8 cellular contexts compared by ENCODE assay signal in genomic region chrX:149504226-149504914, GRCh38. TPM values are rescaled to one million over a fixed set of nuclear protein-coding genes. Genes with fewer than 3 reads are reported as not detected.
DNase-seq lines count a peak whose midpoint lies in the region; ATAC-seq and TF ChIP-seq lines count a peak whose summit lies in the region.

No MANE protein-coding gene starts in this region.

- no peaks in the 10 kb centered on the region for H3K27me3 ChIP-seq in CD4-positive, CD25-positive, alpha-beta regulatory T cell (ENCODE audit: control insufficient read depth, insufficient read depth, low read length)
- 0 out of 2 replicates have a peak, but pooled peaks cover 5% of the 10 kb centered on the region for H3K27me3 ChIP-seq in SK-N-SH (ENCODE audit: insufficient read depth)

- peaks cover 30% of the 10 kb centered on the region for H3K4me1 ChIP-seq in CD4-positive, CD25-positive, alpha-beta regulatory T cell (ENCODE audit: control insufficient read depth, insufficient read depth, low read length, poor library complexity, severe bottlenecking)
- peaks cover 0 to 10% of the 10 kb centered on the region in 2 experiments; a peak in 1 of 4 replicates for H3K4me1 ChIP-seq in SK-N-SH (ENCODE audit: control insufficient read depth in 1 of 2, insufficient read depth in 2 of 2, low read depth in 1 of 2, low read length in 1 of 2)

- H3K27ac Mint-ChIP-seq in CD4-positive, CD25-positive, alpha-beta regulatory T cell, result peak overlapping the region; percentile 94 to 99 (median 99)

- WGBS in SK-N-SH (ENCODE audit: low lambda C conversion rate), result 7% methylated on average over 9 of the region's 10 CpGs

- ATAC-seq in CD4-positive, CD25-positive, alpha-beta regulatory T cell (ENCODE audit: low read depth in 2 of 2), result peak; percentile 62 to 67
- ATAC-seq in GM19328 (IDR thresholded peaks at IDR 0.05; ENCODE audit: unreplicated experiment) (peak; percentile 25), HG03460 (IDR thresholded peaks at IDR 0.05; ENCODE audit: unreplicated experiment) (peak; percentile 47)

- POLR2A ChIA-PET in SK-N-SH (lab: Yijun Ruan, JAX), result interaction anchor here (1.3 to 2.7 kb wide), 2 partner anchors 17 to 36 kb away, joined by 8 to 18 read pairs; partner anchors contain the start of gene EOLA1

- peak overlapping the region; percentile 95 for H3K4me3 ChIP-seq in CD4-positive, CD25-positive, alpha-beta regulatory T cell (ENCODE audit: low read depth, low read length)
- H3K4me3 ChIP-seq in SK-N-SH (ENCODE audit: low read depth in 2 of 2, low read length in 1 of 2), result peak overlapping the region; percentile 58 to 71
- H3K4me3 ChIP-seq in iPS-18c (ENCODE audit: insufficient read depth, low read depth, low read length), result peak overlapping the region; percentile 40

- peaks cover 10 to 45% (median 21%) of the 10 kb centered on the region in 4 donors for H3K4me1 Mint-ChIP-seq in CD4-positive, CD25-positive, alpha-beta regulatory T cell

- no peaks in the 10 kb centered on the region for H3K9me3 ChIP-seq in CD4-positive, CD25-positive, alpha-beta regulatory T cell (ENCODE audit: control insufficient read depth in 2 of 2, low read length in 2 of 2)
- no peaks in the 10 kb centered on the region for H3K9me3 ChIP-seq in SK-N-SH
- H3K9me3 ChIP-seq in iPS-18c (ENCODE audit: control insufficient read depth, insufficient read depth, low read length), result peaks cover 10% of the 10 kb centered on the region

- peak; percentile 61 for TF ChIP-seq CTCF in SK-N-SH (IDR thresholded peaks at IDR 0.05)

- H3K4me2 ChIP-seq in SK-N-SH, result peak overlapping the region; percentile 80

- no peaks in the 10 kb centered on the region for H3K27me3 Mint-ChIP-seq in CD4-positive, CD25-positive, alpha-beta regulatory T cell

- H4K20me1 ChIP-seq in SK-N-SH (ENCODE audit: insufficient read depth), result no peaks in the 10 kb centered on the region; the same call in 1 of the 2 replicates

- TF ChIP-seq EP300 in SK-N-SH (IDR thresholded peaks at IDR 0.05; ENCODE audit: borderline replicate concordance in 1 of 2, low read depth in 1 of 2, low read length in 1 of 2), result no peak

- H3K4me3 Mint-ChIP-seq in CD4-positive, CD25-positive, alpha-beta regulatory T cell, result peak overlapping the region; percentile 92 to 98 (median 95)

- DNase-seq in CD4-positive, CD25-positive, alpha-beta regulatory T cell, result peak; percentile 53 to 78 (median 67)
- peak; percentile 67 for DNase-seq in SK-N-SH
- peak; percentile 5 for DNase-seq in amniotic epithelial cell (ENCODE audit: low read depth)
- DNase-seq in stimulated activated CD4-positive, alpha-beta T cell treated with anti-CD3 and anti-CD28 coated beads, Interleukin-2, amount 100 ng/mL, for 4 hours (ENCODE audit: low read depth), result peak; percentile 38
- no peak for DNase-seq in NCI-H1048 (lab: John Stamatoyannopoulos, UW)

- no peak overlapping the region for H2AFZ ChIP-seq in SK-N-SH (ENCODE audit: low read depth)

- TF ChIP-seq RAD21 in SK-N-SH (IDR thresholded peaks at IDR 0.05; ENCODE audit: low read length), result no peak

- no peaks in the 10 kb centered on the region for H3K9me2 ChIP-seq in SK-N-SH

- H3K79me2 ChIP-seq in SK-N-SH (ENCODE audit: insufficient read depth), result peaks cover 24% of the 10 kb centered on the region

- peak overlapping the region; percentile 94 for H3K27ac ChIP-seq in CD4-positive, CD25-positive, alpha-beta regulatory T cell (ENCODE audit: insufficient read depth, low read length, poor library complexity, severe bottlenecking)
- H3K27ac ChIP-seq in SK-N-SH (ENCODE audit: low read depth in 2 of 2, low read length in 1 of 2), result peak overlapping the region; percentile 67 to 88

- H3K36me3 ChIP-seq in CD4-positive, CD25-positive, alpha-beta regulatory T cell (ENCODE audit: control insufficient read depth, insufficient read depth, low read length), result peaks cover 31% of the 10 kb centered on the region
- H3K36me3 ChIP-seq in SK-N-SH (replicated peaks in 1 of 2; ENCODE audit: control insufficient read depth in 1 of 2, insufficient read depth in 2 of 2, low read length in 1 of 2), result peaks cover 9 to 22% of the 10 kb centered on the region in 2 experiments

- CTCF ChIA-PET in SK-N-SH (lab: Yijun Ruan, JAX), result interaction anchor here (0.9 to 2.2 kb wide), 5 partner anchors 8 to 35 kb away, joined by 3 to 7 read pairs (median 5); no protein-coding TSS in a partner anchor

- H3K9ac ChIP-seq in SK-N-SH, result peak overlapping the region; percentile 85

- H3K36me3 Mint-ChIP-seq in CD4-positive, CD25-positive, alpha-beta regulatory T cell, result peaks cover 13% of the 10 kb centered on the region

- H3F3A ChIP-seq in SK-N-SH (replicated peaks; ENCODE audit: insufficient read depth), result no peaks in the 10 kb centered on the region

- H3K9me3 Mint-ChIP-seq in CD4-positive, CD25-positive, alpha-beta regulatory T cell, result peaks cover 0 to 4% (median 0%) of the 10 kb centered on the region in 7 donors

TF ChIP-seq in SK-N-SH, 30 proteins besides CTCF, POLR2A, EP300 and RAD21:
- no peak for TF ChIP-seq MXI1 (IDR thresholded peaks at IDR 0.05; ENCODE audit: low read depth, low read length)
- no peak for TF ChIP-seq FOXJ3 (CRISPR knock-in tag; IDR thresholded peaks at IDR 0.05)
- TF ChIP-seq, protein P1, sequence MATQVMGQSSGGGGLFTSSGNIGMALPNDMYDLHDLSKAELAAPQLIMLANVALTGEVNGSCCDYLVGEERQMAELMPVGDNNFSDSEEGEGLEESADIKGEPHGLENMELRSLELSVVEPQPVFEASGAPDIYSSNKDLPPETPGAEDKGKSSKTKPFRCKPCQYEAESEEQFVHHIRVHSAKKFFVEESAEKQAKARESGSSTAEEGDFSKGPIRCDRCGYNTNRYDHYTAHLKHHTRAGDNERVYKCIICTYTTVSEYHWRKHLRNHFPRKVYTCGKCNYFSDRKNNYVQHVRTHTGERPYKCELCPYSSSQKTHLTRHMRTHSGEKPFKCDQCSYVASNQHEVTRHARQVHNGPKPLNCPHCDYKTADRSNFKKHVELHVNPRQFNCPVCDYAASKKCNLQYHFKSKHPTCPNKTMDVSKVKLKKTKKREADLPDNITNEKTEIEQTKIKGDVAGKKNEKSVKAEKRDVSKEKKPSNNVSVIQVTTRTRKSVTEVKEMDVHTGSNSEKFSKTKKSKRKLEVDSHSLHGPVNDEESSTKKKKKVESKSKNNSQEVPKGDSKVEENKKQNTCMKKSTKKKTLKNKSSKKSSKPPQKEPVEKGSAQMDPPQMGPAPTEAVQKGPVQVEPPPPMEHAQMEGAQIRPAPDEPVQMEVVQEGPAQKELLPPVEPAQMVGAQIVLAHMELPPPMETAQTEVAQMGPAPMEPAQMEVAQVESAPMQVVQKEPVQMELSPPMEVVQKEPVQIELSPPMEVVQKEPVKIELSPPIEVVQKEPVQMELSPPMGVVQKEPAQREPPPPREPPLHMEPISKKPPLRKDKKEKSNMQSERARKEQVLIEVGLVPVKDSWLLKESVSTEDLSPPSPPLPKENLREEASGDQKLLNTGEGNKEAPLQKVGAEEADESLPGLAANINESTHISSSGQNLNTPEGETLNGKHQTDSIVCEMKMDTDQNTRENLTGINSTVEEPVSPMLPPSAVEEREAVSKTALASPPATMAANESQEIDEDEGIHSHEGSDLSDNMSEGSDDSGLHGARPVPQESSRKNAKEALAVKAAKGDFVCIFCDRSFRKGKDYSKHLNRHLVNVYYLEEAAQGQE (IDR thresholded peaks at IDR 0.05; ENCODE audit: low read depth, low read length), result no peak
- TF ChIP-seq MAX (IDR thresholded peaks at IDR 0.05; ENCODE audit: low read depth), result no peak
- no peak for TF ChIP-seq POLR2AphosphoS5 (IDR thresholded peaks at IDR 0.05; ENCODE audit: low read depth, low read length)
- TF ChIP-seq SIN3A (IDR thresholded peaks at IDR 0.05; ENCODE audit: borderline replicate concordance, low read depth, low read length), result no peak
- TF ChIP-seq TAF1 (IDR thresholded peaks at IDR 0.05; ENCODE audit: borderline replicate concordance, low read depth, low read length), result no peak

RNA-seq across cellular contexts. Expression of gene IDS, which starts 0.7 kb away (rescaled TPM):
- total RNA-seq in CD4-positive, CD25-positive, alpha-beta regulatory T cell, result 287 TPM
- 100 to 1,000 TPM; 116 to 147 (median 130) TPM for polyA plus RNA-seq in CD4-positive, CD25-positive, alpha-beta regulatory T cell
- 78.4 and 103 TPM in 2 replicates for polyA plus RNA-seq in SK-N-SH (2012; rRNA removed)
- 80.5 and 85.0 TPM in 2 replicates for polyA plus RNA-seq in SK-N-SH (2012; cell fraction: cytosol; rRNA removed)
- polyA plus RNA-seq in SK-N-SH (2012; cell fraction: nucleus; rRNA removed), result 84.6 and 97.3 TPM in 2 replicates

RNA-seq across cellular contexts. Expression of gene EOLA1, which starts 36.4 kb away (rescaled TPM):
- 81.3 TPM for total RNA-seq in CD4-positive, CD25-positive, alpha-beta regulatory T cell
- polyA plus RNA-seq in CD4-positive, CD25-positive, alpha-beta regulatory T cell, result 10 to 100 TPM; 25.6 to 37.7 (median 32.3) TPM
- 16.3 and 16.5 TPM in 2 replicates for polyA plus RNA-seq in SK-N-SH (2012; rRNA removed)
- polyA plus RNA-seq in SK-N-SH (2012; cell fraction: cytosol; rRNA removed), result 12.3 and 12.8 TPM in 2 replicates
- 43.3 and 55.3 TPM in 2 replicates for polyA plus RNA-seq in SK-N-SH (2012; cell fraction: nucleus; rRNA removed)

RNA-seq across cellular contexts. Expression of gene HSFX3, which starts 45.4 kb away (rescaled TPM):
- not detected for total RNA-seq in CD4-positive, CD25-positive, alpha-beta regulatory T cell
- not detected for polyA plus RNA-seq in CD4-positive, CD25-positive, alpha-beta regulatory T cell
- polyA plus RNA-seq in SK-N-SH (2012; rRNA removed), result not detected in 2 replicates
- polyA plus RNA-seq in SK-N-SH (2012; cell fraction: cytosol; rRNA removed), result not detected in 2 replicates
- not detected in 2 replicates for polyA plus RNA-seq in SK-N-SH (2012; cell fraction: nucleus; rRNA removed)

Comparison
In these comparisons a context has a peak if more than half of its experiments do, and no peak if none do; other contexts are left out.
1. H3K4me3 ChIP-seq: peak in every context shown above with its lines; median percentile 95 in CD4-positive, CD25-positive, alpha-beta regulatory T cell; 64 in SK-N-SH; 40 in iPS-18c.